9 cellular contexts compared by ENCODE assay signal in the genomic region with DNA sequence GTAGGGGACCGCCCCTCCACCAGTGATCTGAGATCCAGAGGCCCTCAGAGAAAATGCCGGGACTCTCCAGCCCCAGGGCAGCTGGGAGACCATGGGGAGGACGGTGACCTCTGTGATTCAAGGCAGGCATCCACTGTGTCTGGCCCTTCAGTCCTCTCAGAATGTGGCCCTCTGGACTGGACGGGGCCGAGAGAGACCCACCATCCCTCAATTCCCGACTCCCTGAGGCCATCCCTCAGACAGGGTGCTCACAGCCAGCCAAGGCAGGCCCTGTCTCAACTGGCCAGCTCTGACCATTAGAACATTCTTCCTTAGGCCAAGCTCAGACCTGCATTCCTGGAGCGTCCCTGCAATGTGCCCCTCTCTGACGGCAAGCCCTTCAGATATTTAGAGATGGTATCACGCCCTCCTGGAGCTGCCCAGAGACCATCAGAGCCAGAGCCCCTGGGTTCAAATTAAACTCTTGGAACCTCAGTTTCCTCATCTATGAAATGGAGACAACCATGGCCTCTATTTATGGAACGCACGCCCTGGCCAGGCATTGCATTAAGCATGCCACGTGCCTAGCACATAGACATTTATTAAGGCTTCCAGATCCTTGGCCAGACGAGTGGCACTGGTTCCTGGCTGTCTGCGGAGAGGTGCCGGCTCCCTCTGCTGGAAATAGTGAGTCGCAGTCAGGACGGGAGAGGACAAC. TPM values are rescaled to one million over a fixed set of nuclear protein-coding genes. Genes with fewer than 3 reads are reported as not detected.
DNase-seq lines count a peak whose midpoint lies in the region; ATAC-seq, FAIRE-seq and TF ChIP-seq lines count a peak whose summit lies in the region.
"Had no signal": no experiment of that assay in that cellular context is flagged by ENCODE, and none has a peak within 500 bp of the region (broad histone marks: within the 10 kb centered on the region; RNA-seq: fewer than 3 reads in every experiment).

No MANE protein-coding gene starts in this region.

- FAIRE-seq in GM18507 (lab: Jason Lieb, UNC) = peak; percentile 77

- H3K27me3 ChIP-seq in A673 (replicated peaks; ENCODE audit: insufficient read depth, low read depth, low read length, poor library complexity) (no peaks in the 10 kb centered on the region), lung (ENCODE audit: control insufficient read depth, insufficient read depth) (no peaks in the 10 kb centered on the region)

- H3K4me1 ChIP-seq in A673 (ENCODE audit: insufficient read depth, low read length, poor library complexity, severe bottlenecking) = peaks cover 7% of the 10 kb centered on the region
- no peaks in the 10 kb centered on the region for H3K4me1 ChIP-seq in lung (ENCODE audit: control insufficient read depth in 2 of 2, insufficient read depth in 2 of 2, low read length in 2 of 2)

- no peak overlapping the region for H3K4me3 ChIP-seq in A673 (ENCODE audit: low read depth, low read length, poor library complexity, severe bottlenecking)
- H3K4me3 ChIP-seq in lung = no peak overlapping the region

- CTCF ChIA-PET in A673 (lab: Charles Lee) = interaction anchor here (0.7 to 3.5 kb wide), 5 partner anchors 124 to 227 kb away, joined by 3 to 36 read pairs (median 6); a partner anchor contains a TSS

- 45 to 49% methylated on average over 17 of the region's 17 CpGs for WGBS in lung, 2 donors

- H3K36me3 ChIP-seq in A673 (ENCODE audit: insufficient read depth, low read length, poor library complexity, severe bottlenecking) (no peaks in the 10 kb centered on the region), lung (ENCODE audit: control insufficient read depth in 2 of 2, insufficient read depth in 2 of 2, low read length in 2 of 2) (no peaks in the 10 kb centered on the region)

- no peaks in the 10 kb centered on the region for H3K9me3 ChIP-seq in A673 (ENCODE audit: low read depth, low read length, poor library complexity, severe bottlenecking)
- no peaks in the 10 kb centered on the region for H3K9me3 ChIP-seq in lung (ENCODE audit: control insufficient read depth in 2 of 2, insufficient read depth in 1 of 2, low read length in 1 of 2)

- TF ChIP-seq CTCF in A673 (conservative IDR thresholded peaks at IDR 0.05; ENCODE audit: low read depth, low read length) (peak; percentile 97), lung (IDR thresholded peaks at IDR 0.05; ENCODE audit: control extremely low read depth, extremely low read depth) (peak; percentile 90)

- ATAC-seq in HG03378 (IDR thresholded peaks at IDR 0.05; ENCODE audit: unreplicated experiment) = peak; percentile 69
- ATAC-seq in lung (ENCODE audit: insufficient read depth, low FRiP score) = peak; percentile 84

- peak; percentile 95 for DNase-seq in A673 (ENCODE audit: low spot score)
- peak; percentile 63 for DNase-seq in GM18507 (ENCODE audit: extremely low spot score, insufficient read length, low read depth)
- peak; percentile 91 to 96 for DNase-seq in NCI-H526 (lab: John Stamatoyannopoulos, UW)
- DNase-seq in activated CD4-positive, alpha-beta T cell treated with anti-CD3 and anti-CD28 coated beads, Interleukin-2, amount 50 U/mL, for 1 hour = peak; percentile 61
- DNase-seq in dedifferentiated amniotic fluid mesenchymal stem cell (ENCODE audit: extremely low spot score) = peak; percentile 94
- peak; percentile 87 for DNase-seq in lung (ENCODE audit: low spot score)
- DNase-seq in stimulated activated CD8-positive, alpha-beta memory T cell treated with anti-CD3 and anti-CD28 coated beads, Interleukin-12 subunit alpha, Interleukin-12 subunit beta, amount 100 ng/mL, for 24 hours (ENCODE audit: extremely low read depth) = peak; percentile 17

- intact Hi-C loops in A673 (cut with micrococcal nuclease; ENCODE audit: unreplicated experiment) = loop anchor here (1.0 to 10.0 kb wide), 4 partner anchors 131 to 341 kb away; a partner anchor contains a TSS

- no peak overlapping the region for H3K27ac ChIP-seq in A673 (ENCODE audit: low read depth, low read length, poor library complexity, severe bottlenecking)
- no peak overlapping the region for H3K27ac ChIP-seq in lung (ENCODE audit: low read depth in 1 of 2, low read length in 1 of 2)

- no TSS peak for BruUV-seq in A673 (replicated peaks; lab: Mats Ljungman, UMichigan)

- POLR2A ChIA-PET in A673 (lab: Charles Lee; ENCODE audit: low non-redundant PET) = no interaction called here

RNA-seq across cellular contexts. Expression of a gene that starts 9.6 kb away (rescaled TPM):
- not detected in 2 replicates for total RNA-seq in A673 (2021)
- under 1 TPM in 1 of 2 donors, not detected in 1; 0.52 TPM for total RNA-seq in lung
- under 1 TPM in 1 of 2 donors, not detected in 1; 0.10 TPM for polyA plus RNA-seq in lung
- total RNA-seq: subcutaneous adipose tissue had no signal

RNA-seq across cellular contexts. Expression of a gene that starts 32.5 kb away (rescaled TPM):
- total RNA-seq in A673 (2021) = 72.2 and 73.4 TPM in 2 replicates
- 10 to 100 TPM; 11.0 to 39.5 TPM for total RNA-seq in lung
- 10 to 100 TPM; 21.7 to 24.1 TPM for polyA plus RNA-seq in lung

Comparison
In these comparisons a context has a peak if more than half of its experiments do, and no peak if none do; other contexts are left out.
1. DNase-seq: peak in every context shown above with its lines; median percentile 95 in A673; 94 in dedifferentiated amniotic fluid mesenchymal stem cell; 94 in NCI-H526; 87 in lung; 63 in GM18507; 61 in activated CD4-positive, alpha-beta T cell treated with anti-CD3 and anti-CD28 coated beads, Interleukin-2, amount 50 U/mL, for 1 hour; 17 in stimulated activated CD8-positive, alpha-beta memory T cell treated with anti-CD3 and anti-CD28 coated beads, Interleukin-12 subunit alpha, Interleukin-12 subunit beta, amount 100 ng/mL, for 24 hours.